Comparison of ENCODE assay signal across 9 cellular contexts in the genomic region with DNA sequence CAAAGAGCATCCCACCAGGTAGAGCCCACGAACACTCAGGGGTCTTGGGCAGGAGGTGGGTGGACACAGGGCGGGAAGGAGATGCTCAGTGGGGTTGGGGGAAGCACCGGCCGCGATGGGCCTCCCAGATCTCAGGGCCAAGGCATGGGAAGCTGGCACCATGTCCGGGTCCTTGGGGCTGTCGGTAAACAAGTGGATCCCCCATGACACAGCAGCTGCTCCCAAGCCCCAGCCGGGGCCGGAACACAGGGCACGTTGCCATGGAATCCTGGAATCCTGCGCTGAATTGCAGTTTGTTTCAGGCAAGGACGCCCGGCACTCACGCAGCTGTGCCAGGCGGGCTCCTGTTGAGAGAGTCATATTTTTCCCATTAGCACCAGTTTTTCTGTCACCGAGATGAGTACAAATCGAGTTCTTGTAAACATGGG. TPM values are rescaled to one million over a fixed set of nuclear protein-coding genes. Genes with fewer than 3 reads are reported as not detected.
A peak's percentile ranks its signal among the peaks of the same experiment; 100 is the strongest.
DNase-seq lines count a peak whose midpoint lies in the region; ATAC-seq, FAIRE-seq and TF ChIP-seq lines count a peak whose summit lies in the region.
"Had no signal": no experiment of that assay in that cellular context is flagged by ENCODE, and none has a peak within 500 bp of the region (broad histone marks: within the 10 kb centered on the region; RNA-seq: fewer than 3 reads in every experiment).

No MANE protein-coding gene starts in this region.

- H3K4me3 ChIP-seq in fibroblast of the aortic adventitia (ENCODE audit: low read depth, low read length), result no peak overlapping the region

- DNase-seq in GM12892 (ENCODE audit: insufficient read length) (no peak), RPMI7951 (ENCODE audit: low read depth) (peak; percentile 48), fibroblast of the aortic adventitia (ENCODE audit: low read depth) (peak; percentile 51), sciatic nerve (ENCODE audit: low spot score) (no peak)
- DNase-seq: activated T-cell treated with anti-CD3 and anti-CD28 coated beads, Interleukin-2, amount 50 U/mL, for 4 hours had no signal

- peak; percentile 55 for ATAC-seq in sciatic nerve
- ATAC-seq in HG03354 (IDR thresholded peaks at IDR 0.05; ENCODE audit: poor library complexity, severe bottlenecking, unreplicated experiment), result no peak
- no peak for ATAC-seq in HG03565 (IDR thresholded peaks at IDR 0.05; ENCODE audit: unreplicated experiment)
- no peak for ATAC-seq in HG02970 (IDR thresholded peaks at IDR 0.05; ENCODE audit: low FRiP score, unreplicated experiment)
- ATAC-seq in HG03571 (IDR thresholded peaks at IDR 0.05; ENCODE audit: unreplicated experiment), result no peak
- ATAC-seq: activated T-cell treated with anti-CD3 and anti-CD28 coated beads, Interleukin-2, amount 50 U/mL, for 4 hours had no signal

- no peak for FAIRE-seq in GM12892 (lab: Jason Lieb, UNC)

- intact Hi-C loops in sciatic nerve (cut with DNase I), result no loop called here

- peak; percentile 45; the same call in 1 of the 2 replicates for TF ChIP-seq POLR2A in GM12892 (IDR thresholded peaks at IDR 0.05; ENCODE audit: low read depth, low read length)

- TF ChIP-seq CTCF in fibroblast of the aortic adventitia (IDR thresholded peaks at IDR 0.05; ENCODE audit: insufficient read depth, low read length), result no peak

RNA-seq across cellular contexts. Expression of a gene that starts 23.0 kb away (rescaled TPM):
- polyA plus RNA-seq in GM12892 (2012; ENCODE audit: missing spikeins), result 11.9 TPM
- 6.6 and 10.5 TPM in 2 replicates for total RNA-seq in RPMI7951 (2014; rRNA removed; shearing (Covaris generic))
- total RNA-seq in fibroblast of the aortic adventitia (ENCODE audit: low replicate concordance), result 17.4 TPM in 2 replicates
- total RNA-seq in sciatic nerve, result 26.8 TPM

Comparison
In these comparisons a context has a peak if more than half of its experiments do, and no peak if none do; other contexts are left out.
1. DNase-seq: peak in RPMI7951 (single experiment) and fibroblast of the aortic adventitia (single experiment); none in GM12892 (single experiment) and sciatic nerve (single experiment).